In the genomic region with DNA sequence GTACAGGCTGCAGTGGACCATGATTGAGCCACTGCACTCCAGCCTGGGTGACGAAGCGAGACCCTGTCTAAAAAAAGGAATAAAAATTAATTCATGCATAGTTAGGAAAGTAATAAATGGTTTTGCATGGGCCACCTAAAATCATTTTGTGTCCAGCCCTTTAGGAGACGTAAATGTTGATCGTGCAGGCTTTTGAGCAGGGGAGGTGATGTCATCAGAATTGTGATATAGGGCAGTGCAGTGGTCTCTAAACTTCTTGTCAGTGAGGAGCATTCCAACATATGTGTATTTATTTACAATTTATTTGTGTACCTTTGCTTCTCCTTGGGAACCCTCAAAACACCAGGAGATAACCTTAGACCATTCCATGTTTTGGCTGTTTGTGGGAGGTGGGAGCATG, we compare ENCODE assay signal across 12 cellular contexts. TPM values are rescaled to one million over a fixed set of nuclear protein-coding genes. Genes with fewer than 3 reads are reported as not detected.
DNase-seq lines count a peak whose midpoint lies in the region; ATAC-seq and TF ChIP-seq lines count a peak whose summit lies in the region.
"Had no signal": no experiment of that assay in that cellular context is flagged by ENCODE, and none has a peak within 500 bp of the region (broad histone marks: within the 10 kb centered on the region; RNA-seq: fewer than 3 reads in every experiment).

No MANE protein-coding gene starts in this region.

- H3K27me3 Mint-ChIP-seq in stimulated activated naive CD8-positive, alpha-beta T cell treated with anti-CD3 and anti-CD28 coated beads, Interleukin-15, Interleukin-2, amounts not matched to agents 100 ng/mL and 50 ng/mL, for 24 hours = no peaks in the 10 kb centered on the region
- H3K27me3 Mint-ChIP-seq in activated T-helper 1 cell treated with anti-CD3 and anti-CD28 coated beads, Interleukin-12 subunit alpha, Interleukin-12 subunit beta, Interleukin-2, Interleukin-4 antibody, amounts not matched to agents 30 ng/mL and 10 ng/mL and 1 ng/mL, durations not matched to agents 14 hours and 24 hours and 36 hours (ENCODE audit: insufficient read depth) = no peaks in the 10 kb centered on the region
- H3K27me3 Mint-ChIP-seq in mesothelial cell of epicardium (ENCODE audit: low read depth) = no peaks in the 10 kb centered on the region

- H3K27ac Mint-ChIP-seq in stimulated activated naive CD8-positive, alpha-beta T cell treated with anti-CD3 and anti-CD28 coated beads, Interleukin-15, Interleukin-2, amounts not matched to agents 100 ng/mL and 50 ng/mL, for 24 hours = peak overlapping the region; percentile 82
- peak overlapping the region; percentile 76 for H3K27ac Mint-ChIP-seq in activated T-helper 1 cell treated with anti-CD3 and anti-CD28 coated beads, Interleukin-12 subunit alpha, Interleukin-12 subunit beta, Interleukin-2, Interleukin-4 antibody, amounts not matched to agents 30 ng/mL and 10 ng/mL and 1 ng/mL, durations not matched to agents 14 hours and 24 hours and 36 hours
- H3K27ac Mint-ChIP-seq in mesothelial cell of epicardium = peak overlapping the region; percentile 11

- no peak overlapping the region for H3K4me3 ChIP-seq in upper lobe of right lung
- H3K4me3 ChIP-seq: dorsolateral prefrontal cortex, right atrium auricular region had no signal

- H3K36me3 ChIP-seq in upper lobe of right lung = no peaks in the 10 kb centered on the region
- H3K36me3 ChIP-seq: right atrium auricular region had no signal

- no peaks in the 10 kb centered on the region for H3K36me3 Mint-ChIP-seq in stimulated activated naive CD8-positive, alpha-beta T cell treated with anti-CD3 and anti-CD28 coated beads, Interleukin-15, Interleukin-2, amounts not matched to agents 100 ng/mL and 50 ng/mL, for 24 hours (ENCODE audit: low read depth)
- H3K36me3 Mint-ChIP-seq in activated T-helper 1 cell treated with anti-CD3 and anti-CD28 coated beads, Interleukin-12 subunit alpha, Interleukin-12 subunit beta, Interleukin-2, Interleukin-4 antibody, amounts not matched to agents 30 ng/mL and 10 ng/mL and 1 ng/mL, durations not matched to agents 14 hours and 24 hours and 36 hours (ENCODE audit: low read depth) = peaks cover 15% of the 10 kb centered on the region
- H3K36me3 Mint-ChIP-seq in mesothelial cell of epicardium = peaks cover 2% of the 10 kb centered on the region

- no peaks in the 10 kb centered on the region for H3K9me3 ChIP-seq in upper lobe of right lung
- H3K9me3 ChIP-seq: right atrium auricular region had no signal

- no peaks in the 10 kb centered on the region for H3K9me3 Mint-ChIP-seq in stimulated activated naive CD8-positive, alpha-beta T cell treated with anti-CD3 and anti-CD28 coated beads, Interleukin-15, Interleukin-2, amounts not matched to agents 100 ng/mL and 50 ng/mL, for 24 hours
- H3K9me3 Mint-ChIP-seq in activated T-helper 1 cell treated with anti-CD3 and anti-CD28 coated beads, Interleukin-12 subunit alpha, Interleukin-12 subunit beta, Interleukin-2, Interleukin-4 antibody, amounts not matched to agents 30 ng/mL and 10 ng/mL and 1 ng/mL, durations not matched to agents 14 hours and 24 hours and 36 hours = no peaks in the 10 kb centered on the region
- no peaks in the 10 kb centered on the region for H3K9me3 Mint-ChIP-seq in mesothelial cell of epicardium

- peaks cover 68% of the 10 kb centered on the region for H3K4me1 Mint-ChIP-seq in stimulated activated naive CD8-positive, alpha-beta T cell treated with anti-CD3 and anti-CD28 coated beads, Interleukin-15, Interleukin-2, amounts not matched to agents 100 ng/mL and 50 ng/mL, for 24 hours (ENCODE audit: low read depth)
- H3K4me1 Mint-ChIP-seq in activated T-helper 1 cell treated with anti-CD3 and anti-CD28 coated beads, Interleukin-12 subunit alpha, Interleukin-12 subunit beta, Interleukin-2, Interleukin-4 antibody, amounts not matched to agents 30 ng/mL and 10 ng/mL and 1 ng/mL, durations not matched to agents 14 hours and 24 hours and 36 hours (ENCODE audit: low read depth) = peaks cover 48% of the 10 kb centered on the region
- peaks cover 35% of the 10 kb centered on the region for H3K4me1 Mint-ChIP-seq in mesothelial cell of epicardium

- peaks cover 31% of the 10 kb centered on the region for H3K4me1 ChIP-seq in upper lobe of right lung

- ATAC-seq in stimulated activated naive CD8-positive, alpha-beta T cell treated with anti-CD3 and anti-CD28 coated beads, Interleukin-15, Interleukin-2, amounts not matched to agents 100 U/mL and 50 U/mL, for 24 hours = no peak
- no peak for ATAC-seq in upper lobe of right lung
- no peak for ATAC-seq in HG02840 (IDR thresholded peaks at IDR 0.05; ENCODE audit: low FRiP score, unreplicated experiment)
- no peak for ATAC-seq in HG02588 (IDR thresholded peaks at IDR 0.05; ENCODE audit: unreplicated experiment)
- ATAC-seq: HCT116 had no signal

- no peak for DNase-seq in stimulated activated naive CD8-positive, alpha-beta T cell treated with anti-CD3 and anti-CD28 coated beads, Interleukin-15, Interleukin-2, amounts not matched to agents 100 U/mL and 50 U/mL, for 24 hours
- no peak for DNase-seq in activated T-helper 1 cell treated with anti-CD3 and anti-CD28 coated beads, Interleukin-12 subunit alpha, Interleukin-12 subunit beta, Interleukin-2, Interleukin-4 antibody, amounts not matched to agents 30 ng/mL and 10 ng/mL and 1 ng/mL, durations not matched to agents 14 hours and 24 hours and 36 hours (ENCODE audit: low spot score)
- DNase-seq in mesothelial cell of epicardium (ENCODE audit: low spot score in 2 of 2, unreplicated experiment in 2 of 2) = no peak
- no peak for DNase-seq in upper lobe of right lung
- DNase-seq in ureter (ENCODE audit: low spot score) = no peak
- DNase-seq: dorsolateral prefrontal cortex, NCI-H1092 treated with DMSO at 0.1 percent for 48 hours had no signal

- H3K27me3 ChIP-seq in upper lobe of right lung = no peaks in the 10 kb centered on the region
- H3K27me3 ChIP-seq: dorsolateral prefrontal cortex, right atrium auricular region had no signal

- peak overlapping the region; percentile 89 for H3K27ac ChIP-seq in upper lobe of right lung
- H3K27ac ChIP-seq: dorsolateral prefrontal cortex, right atrium auricular region had no signal

- intact Hi-C loops in activated T-helper 1 cell treated with anti-CD3 and anti-CD28 coated beads, Interleukin-12 subunit alpha, Interleukin-12 subunit beta, Interleukin-2, Interleukin-4 antibody, amounts not matched to agents 30 ng/mL and 10 ng/mL and 1 ng/mL, durations not matched to agents 14 hours and 24 hours and 36 hours (cut with micrococcal nuclease) = loop anchor here (5.0 kb wide), 1 partner anchor 247 kb away; the partner anchor contains the start of gene DNM2
- intact Hi-C loops in upper lobe of right lung (cut with DNase I) = no loop called here

- peak overlapping the region; percentile 93 for H3K4me3 Mint-ChIP-seq in stimulated activated naive CD8-positive, alpha-beta T cell treated with anti-CD3 and anti-CD28 coated beads, Interleukin-15, Interleukin-2, amounts not matched to agents 100 ng/mL and 50 ng/mL, for 24 hours
- peak overlapping the region; percentile 66 for H3K4me3 Mint-ChIP-seq in activated T-helper 1 cell treated with anti-CD3 and anti-CD28 coated beads, Interleukin-12 subunit alpha, Interleukin-12 subunit beta, Interleukin-2, Interleukin-4 antibody, amounts not matched to agents 30 ng/mL and 10 ng/mL and 1 ng/mL, durations not matched to agents 14 hours and 24 hours and 36 hours
- H3K4me3 Mint-ChIP-seq in mesothelial cell of epicardium = peak overlapping the region; percentile 47

- TF ChIP-seq CTCF in mesothelial cell of epicardium (IDR thresholded peaks at IDR 0.05; ENCODE audit: unreplicated experiment) (no peak), upper lobe of right lung (IDR thresholded peaks at IDR 0.05) (no peak)

RNA-seq across cellular contexts. Expression of gene SMARCA4, which starts 3.0 kb away (rescaled TPM):
- 177 and 178 TPM in 2 replicates for total RNA-seq in activated T-helper 1 cell treated with anti-CD3 and anti-CD28 coated beads, Interleukin-12 subunit alpha, Interleukin-12 subunit beta, Interleukin-2, Interleukin-4 antibody, amounts not matched to agents 30 ng/mL and 10 ng/mL and 1 ng/mL, durations not matched to agents 14 hours and 24 hours and 36 hours
- total RNA-seq in mesothelial cell of epicardium = 251 to 274 TPM (median 259 TPM) in 3 replicates
- total RNA-seq in upper lobe of right lung = 95.6 TPM
- 140 TPM for total RNA-seq in ureter

RNA-seq across cellular contexts. Expression of gene TIMM29, which starts 35.3 kb away (rescaled TPM):
- 22.6 and 22.7 TPM in 2 replicates for total RNA-seq in activated T-helper 1 cell treated with anti-CD3 and anti-CD28 coated beads, Interleukin-12 subunit alpha, Interleukin-12 subunit beta, Interleukin-2, Interleukin-4 antibody, amounts not matched to agents 30 ng/mL and 10 ng/mL and 1 ng/mL, durations not matched to agents 14 hours and 24 hours and 36 hours
- total RNA-seq in mesothelial cell of epicardium = 25.5 to 31.5 TPM (median 26.8 TPM) in 3 replicates
- total RNA-seq in upper lobe of right lung = 17.7 TPM
- 17.2 TPM for total RNA-seq in ureter

RNA-seq across cellular contexts. Expression of gene YIPF2, which starts 35.4 kb away (rescaled TPM):
- 28.8 and 29.5 TPM in 2 replicates for total RNA-seq in activated T-helper 1 cell treated with anti-CD3 and anti-CD28 coated beads, Interleukin-12 subunit alpha, Interleukin-12 subunit beta, Interleukin-2, Interleukin-4 antibody, amounts not matched to agents 30 ng/mL and 10 ng/mL and 1 ng/mL, durations not matched to agents 14 hours and 24 hours and 36 hours
- 62.8 to 66.2 TPM (median 64.4 TPM) in 3 replicates for total RNA-seq in mesothelial cell of epicardium
- 51.3 TPM for total RNA-seq in upper lobe of right lung
- 60.9 TPM for total RNA-seq in ureter

Comparison
In these comparisons a context has a peak if more than half of its experiments do, and no peak if none do; other contexts are left out.
1. H3K27ac Mint-ChIP-seq: peak in every context shown above with its lines; median percentile 82 in stimulated activated naive CD8-positive, alpha-beta T cell treated with anti-CD3 and anti-CD28 coated beads, Interleukin-15, Interleukin-2, amounts not matched to agents 100 ng/mL and 50 ng/mL, for 24 hours; 76 in activated T-helper 1 cell treated with anti-CD3 and anti-CD28 coated beads, Interleukin-12 subunit alpha, Interleukin-12 subunit beta, Interleukin-2, Interleukin-4 antibody, amounts not matched to agents 30 ng/mL and 10 ng/mL and 1 ng/mL, durations not matched to agents 14 hours and 24 hours and 36 hours; 11 in mesothelial cell of epicardium.